In genomic region chr10:105075031-105075430, GRCh38 we compare ENCODE assay signal across 26 cellular contexts.
DNase-seq lines count a peak whose midpoint lies in the region; ATAC-seq and FAIRE-seq lines count a peak whose summit lies in the region.
"Had no signal": no experiment of that assay in that cellular context is flagged by ENCODE, and none has a peak within 500 bp of the region (broad histone marks: within the 10 kb centered on the region; RNA-seq: fewer than 3 reads in every experiment).

No MANE protein-coding gene starts in this region.

- no peak overlapping the region for H2AFZ ChIP-seq in neuronal stem cell (ENCODE audit: low read length)
- H2AFZ ChIP-seq: GM23248 had no signal

- intact Hi-C loops in activated naive CD4-positive, alpha-beta T cell treated with anti-CD3 and anti-CD28 coated beads for 36 hours (cut with micrococcal nuclease), result no loop called here

- no peak overlapping the region for H4K91ac ChIP-seq in neuronal stem cell (ENCODE audit: low read depth, low read length, poor library complexity)

- no peaks in the 10 kb centered on the region for H3K4me1 ChIP-seq in neuronal stem cell (ENCODE audit: control insufficient read depth in 2 of 2, insufficient read depth in 1 of 2, low read depth in 1 of 2, low read length in 2 of 2)
- H3K4me1 ChIP-seq: A549; BE2C; BLaER1 treated with 17β-estradiol and CSF1 and Interleukin-3, amounts not matched to agents 10 nM and 100 nM had no signal

- H3K36me3 ChIP-seq in neuronal stem cell (replicated peaks in 1 of 2; ENCODE audit: control insufficient read depth in 2 of 2, insufficient read depth in 2 of 2, low read length in 2 of 2), result no peaks in the 10 kb centered on the region
- H3K36me3 ChIP-seq: BE2C; BLaER1 treated with 17β-estradiol and CSF1 and Interleukin-3, amounts not matched to agents 10 nM and 100 nM had no signal

- H3K4me3 ChIP-seq in neuronal stem cell (ENCODE audit: low read length in 2 of 2), result no peak overlapping the region
- H3K4me3 ChIP-seq: A549; BLaER1 treated with 17β-estradiol and CSF1 and Interleukin-3, amounts not matched to agents 10 nM and 100 nM; GM23248 had no signal

- no peak overlapping the region for H2BK5ac ChIP-seq in neuronal stem cell (ENCODE audit: low read length)

- no peak overlapping the region for H3K14ac ChIP-seq in neuronal stem cell (ENCODE audit: low read length)

- no peak overlapping the region for H3K9ac ChIP-seq in neuronal stem cell (ENCODE audit: low read depth, low read length, poor library complexity)
- H3K9ac ChIP-seq: BLaER1 treated with 17β-estradiol and CSF1 and Interleukin-3, amounts not matched to agents 10 nM and 100 nM; GM23248 had no signal

- H3K79me1 ChIP-seq in neuronal stem cell (ENCODE audit: low read depth, low read length), result no peaks in the 10 kb centered on the region

- H2AK5ac ChIP-seq in neuronal stem cell (ENCODE audit: low read depth, low read length), result no peak overlapping the region

- peak overlapping the region; percentile 39 for H3K18ac ChIP-seq in neuronal stem cell (ENCODE audit: low read length)

- no peaks in the 10 kb centered on the region for H3K27me3 Mint-ChIP-seq in activated naive CD4-positive, alpha-beta T cell treated with anti-CD3 and anti-CD28 coated beads for 36 hours (ENCODE audit: low read depth)
- no peaks in the 10 kb centered on the region for H3K27me3 Mint-ChIP-seq in activated naive CD4-positive, alpha-beta T cell treated with anti-CD3 and anti-CD28 coated beads, Interleukin-2, amount 10 ng/mL, durations not matched to agents 7 days and 5 days
- peaks cover 1% of the 10 kb centered on the region for H3K27me3 Mint-ChIP-seq in activated T-helper 17 cell treated with anti-CD3 and anti-CD28 coated beads, Interleukin-2, amount 50 U/mL, for 72 hours
- H3K27me3 Mint-ChIP-seq: CD4-positive, alpha-beta T cell; CD8-positive, alpha-beta memory T cell had no signal

- no peak overlapping the region for H2BK120ac ChIP-seq in neuronal stem cell (ENCODE audit: low read depth, low read length)

- peak; percentile 37 for ATAC-seq in activated T-helper 17 cell treated with anti-CD3 and anti-CD28 coated beads, Interleukin-2, amount 50 U/mL, for 72 hours (replicated peaks)
- ATAC-seq in GM18520 (IDR thresholded peaks at IDR 0.05; ENCODE audit: unreplicated experiment), result no peak
- ATAC-seq: A549 had no signal

- peak; percentile 7 for DNase-seq in activated naive CD4-positive, alpha-beta T cell treated with anti-CD3 and anti-CD28 coated beads for 36 hours
- DNase-seq in activated naive CD4-positive, alpha-beta T cell treated with anti-CD3 and anti-CD28 coated beads, Interleukin-2, amount 10 ng/mL, durations not matched to agents 7 days and 5 days, result no peak
- DNase-seq in RCC 7860 (ENCODE audit: low spot score), result peak; percentile 55
- no peak for DNase-seq in neuronal stem cell (ENCODE audit: low spot score)
- no peak for DNase-seq in DMS 273 (lab: John Stamatoyannopoulos, UW; ENCODE audit: unreplicated experiment)
- DNase-seq: 8988T; ACHN; AML-193; BE2C; CD4-positive, alpha-beta T cell; CD8-positive, alpha-beta memory T cell; DMS53; DMS79 treated with DMSO at 0.1 percent for 48 hours; GF-D8; GM23248; H7; HCEC 1CT had no signal

- no peak overlapping the region for H3K27ac Mint-ChIP-seq in activated naive CD4-positive, alpha-beta T cell treated with anti-CD3 and anti-CD28 coated beads for 36 hours
- no peak overlapping the region for H3K27ac Mint-ChIP-seq in activated naive CD4-positive, alpha-beta T cell treated with anti-CD3 and anti-CD28 coated beads, Interleukin-2, amount 10 ng/mL, durations not matched to agents 7 days and 5 days
- no peak overlapping the region for H3K27ac Mint-ChIP-seq in activated T-helper 17 cell treated with anti-CD3 and anti-CD28 coated beads, Interleukin-2, amount 50 U/mL, for 72 hours
- H3K27ac Mint-ChIP-seq: CD14-positive monocyte; CD4-positive, alpha-beta T cell; CD8-positive, alpha-beta memory T cell had no signal

- H3K36me3 Mint-ChIP-seq in activated naive CD4-positive, alpha-beta T cell treated with anti-CD3 and anti-CD28 coated beads for 36 hours (ENCODE audit: low read depth), result no peaks in the 10 kb centered on the region
- no peaks in the 10 kb centered on the region for H3K36me3 Mint-ChIP-seq in activated naive CD4-positive, alpha-beta T cell treated with anti-CD3 and anti-CD28 coated beads, Interleukin-2, amount 10 ng/mL, durations not matched to agents 7 days and 5 days
- H3K36me3 Mint-ChIP-seq in activated T-helper 17 cell treated with anti-CD3 and anti-CD28 coated beads, Interleukin-2, amount 50 U/mL, for 72 hours (ENCODE audit: low read depth), result no peaks in the 10 kb centered on the region
- H3K36me3 Mint-ChIP-seq: CD14-positive monocyte; CD8-positive, alpha-beta memory T cell had no signal

- H3K23ac ChIP-seq in neuronal stem cell (ENCODE audit: low read depth, low read length, poor library complexity), result no peak overlapping the region

- no peak overlapping the region for H4K8ac ChIP-seq in neuronal stem cell (ENCODE audit: low read depth, low read length)

- H3K27ac ChIP-seq in neuronal stem cell (replicated peaks; ENCODE audit: low read length), result no peak overlapping the region
- H3K27ac ChIP-seq: A549; BLaER1 treated with 17β-estradiol and CSF1 and Interleukin-3, amounts not matched to agents 10 nM and 100 nM; GM23248 had no signal

- no peak overlapping the region for H2BK15ac ChIP-seq in neuronal stem cell (ENCODE audit: low read length)

- H3K9me3 Mint-ChIP-seq in activated naive CD4-positive, alpha-beta T cell treated with anti-CD3 and anti-CD28 coated beads for 36 hours, result no peaks in the 10 kb centered on the region
- H3K9me3 Mint-ChIP-seq in activated naive CD4-positive, alpha-beta T cell treated with anti-CD3 and anti-CD28 coated beads, Interleukin-2, amount 10 ng/mL, durations not matched to agents 7 days and 5 days, result peaks cover 2% of the 10 kb centered on the region
- H3K9me3 Mint-ChIP-seq in activated T-helper 17 cell treated with anti-CD3 and anti-CD28 coated beads, Interleukin-2, amount 50 U/mL, for 72 hours, result no peaks in the 10 kb centered on the region
- H3K9me3 Mint-ChIP-seq: CD4-positive, alpha-beta T cell had no signal

- no peak overlapping the region for H2BK12ac ChIP-seq in neuronal stem cell (ENCODE audit: low read length)

- FAIRE-seq in RCC 7860 (lab: Jason Lieb, UNC), result no peak
- FAIRE-seq: A549, D721Med, GM12891, GM18507, H1 had no signal

- no peaks in the 10 kb centered on the region for H3K9me3 ChIP-seq in neuronal stem cell (replicated peaks in 1 of 2; ENCODE audit: control insufficient read depth in 2 of 2, insufficient read depth in 1 of 2, low read depth in 1 of 2, low read length in 2 of 2)
- H3K9me3 ChIP-seq: A549; BE2C; BLaER1 treated with 17β-estradiol and CSF1 and Interleukin-3, amounts not matched to agents 10 nM and 100 nM had no signal

- no peak overlapping the region for H3K4ac ChIP-seq in neuronal stem cell (ENCODE audit: low read length)

- no peaks in the 10 kb centered on the region for H3K4me1 Mint-ChIP-seq in activated naive CD4-positive, alpha-beta T cell treated with anti-CD3 and anti-CD28 coated beads for 36 hours (ENCODE audit: low read depth)
- H3K4me1 Mint-ChIP-seq in activated naive CD4-positive, alpha-beta T cell treated with anti-CD3 and anti-CD28 coated beads, Interleukin-2, amount 10 ng/mL, durations not matched to agents 7 days and 5 days, result no peaks in the 10 kb centered on the region
- no peaks in the 10 kb centered on the region for H3K4me1 Mint-ChIP-seq in activated T-helper 17 cell treated with anti-CD3 and anti-CD28 coated beads, Interleukin-2, amount 50 U/mL, for 72 hours
- H3K4me1 Mint-ChIP-seq: CD14-positive monocyte; CD8-positive, alpha-beta memory T cell had no signal

- H3K4me3 Mint-ChIP-seq in activated naive CD4-positive, alpha-beta T cell treated with anti-CD3 and anti-CD28 coated beads for 36 hours, result no peak overlapping the region
- H3K4me3 Mint-ChIP-seq in activated naive CD4-positive, alpha-beta T cell treated with anti-CD3 and anti-CD28 coated beads, Interleukin-2, amount 10 ng/mL, durations not matched to agents 7 days and 5 days, result no peak overlapping the region
- H3K4me3 Mint-ChIP-seq in activated T-helper 17 cell treated with anti-CD3 and anti-CD28 coated beads, Interleukin-2, amount 50 U/mL, for 72 hours, result no peak overlapping the region
- H3K4me3 Mint-ChIP-seq: CD14-positive monocyte; CD4-positive, alpha-beta T cell had no signal

- H3K27me3 ChIP-seq in neuronal stem cell (ENCODE audit: control insufficient read depth in 3 of 3, insufficient read depth in 3 of 3, low read depth in 1 of 3, low read length in 3 of 3), result no peaks in the 10 kb centered on the region
- H3K27me3 ChIP-seq: BE2C; BLaER1 treated with 17β-estradiol and CSF1 and Interleukin-3, amounts not matched to agents 10 nM and 100 nM had no signal

- H3K4me2 ChIP-seq in neuronal stem cell (ENCODE audit: insufficient read depth, low read length, poor library complexity, severe bottlenecking), result no peak overlapping the region
- H3K4me2 ChIP-seq: A549; BLaER1 treated with 17β-estradiol and CSF1 and Interleukin-3, amounts not matched to agents 10 nM and 100 nM had no signal

- no CpG with 5 or more reads among the region's 1 CpG for WGBS in neuronal stem cell (ENCODE audit: extremely low coverage in 2 of 2, insufficient read length in 2 of 2, insufficient replicate concordance in 1 of 2), 2 donors

- CTCF ChIA-PET in activated naive CD4-positive, alpha-beta T cell treated with anti-CD3 and anti-CD28 coated beads for 36 hours (lab: Charles Lee), result no interaction called here
- CTCF ChIA-PET in activated naive CD4-positive, alpha-beta T cell treated with anti-CD3 and anti-CD28 coated beads, Interleukin-2, amount 10 ng/mL, durations not matched to agents 7 days and 5 days (lab: Charles Lee), result interaction anchor here (0.5 kb wide), 1 partner anchor 50 kb away, joined by 3 read pairs; no protein-coding TSS in a partner anchor

Comparison
In these comparisons a context has a peak if more than half of its experiments do, and no peak if none do; other contexts are left out.
1. DNase-seq: peak in activated naive CD4-positive, alpha-beta T cell treated with anti-CD3 and anti-CD28 coated beads for 36 hours (single experiment) and RCC 7860 (single experiment); none in activated naive CD4-positive, alpha-beta T cell treated with anti-CD3 and anti-CD28 coated beads, Interleukin-2, amount 10 ng/mL, durations not matched to agents 7 days and 5 days (single experiment), neuronal stem cell (single experiment) and DMS 273 (single experiment).